In the genomic region with DNA sequence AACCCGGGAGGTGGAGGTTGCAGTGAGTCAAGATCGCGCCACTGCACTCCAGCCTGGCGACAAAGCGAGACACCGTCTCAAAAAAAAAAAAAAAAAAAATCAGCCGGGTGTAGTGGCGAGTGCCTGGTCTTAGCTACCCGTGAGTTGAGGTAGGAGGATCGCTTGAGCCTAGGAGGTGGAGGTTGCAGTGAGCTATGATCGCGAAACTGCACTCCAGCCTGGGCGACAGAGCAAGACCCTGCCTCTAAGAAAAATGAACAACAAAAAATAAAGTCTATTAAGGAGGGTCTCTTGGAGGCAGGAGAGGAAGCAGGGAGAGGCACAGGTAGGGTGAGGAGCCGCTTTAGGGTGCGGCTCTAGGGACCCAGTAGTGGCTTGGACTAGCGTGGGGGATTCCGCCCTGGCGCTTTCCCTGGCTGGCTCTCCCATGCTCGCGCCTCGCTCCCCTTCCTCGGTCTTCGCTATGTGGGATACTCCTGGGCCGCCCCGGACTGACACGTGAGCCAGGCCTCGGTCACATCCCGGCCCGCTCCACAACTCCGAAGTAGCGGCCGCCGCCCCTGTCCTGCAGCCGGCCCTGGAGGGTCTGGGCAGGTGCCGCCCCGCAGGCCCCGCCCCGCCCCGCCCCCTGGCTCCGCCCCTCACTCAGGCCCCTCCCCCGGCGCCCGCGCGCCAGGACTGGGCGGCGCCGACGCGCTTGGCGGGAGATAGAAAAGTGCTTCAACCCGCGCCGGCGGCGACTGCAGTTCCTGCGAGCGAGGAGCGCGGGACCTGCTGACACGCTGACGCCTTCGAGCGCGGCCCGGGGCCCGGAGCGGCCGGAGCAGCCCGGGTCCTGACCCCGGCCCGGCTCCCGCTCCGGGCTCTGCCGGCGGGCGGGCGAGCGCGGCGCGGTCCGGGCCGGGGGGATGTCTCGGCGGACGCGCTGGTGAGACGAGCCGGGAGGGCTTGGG, we compare ENCODE assay signal across 8 cellular contexts. TPM values are rescaled to one million over a fixed set of nuclear protein-coding genes. Genes with fewer than 3 reads are reported as not detected.
DNase-seq lines count a peak whose midpoint lies in the region; ATAC-seq, FAIRE-seq and TF ChIP-seq lines count a peak whose summit lies in the region.

Gene MYBL2 (plus strand): TSS at position 739 of the 953 bp plus-strand sequence. CDS start 170 bp downstream, at position 909.

- DNase-seq in DMS53 treated with DMSO at 0.1 percent for 48 hours (lab: John Stamatoyannopoulos, UW; ENCODE audit: unreplicated experiment) (peak; percentile 53), RPMI8226 (peak; percentile 87), frontal cortex (ENCODE audit: low spot score in 2 of 2) (peak; percentile 36 to 74), progenitor cell of endocrine pancreas (ENCODE audit: low spot score, unreplicated experiment) (peak; percentile 60), foreskin melanocyte (no peak)

- H3K4me3 Mint-ChIP-seq in activated T-helper 17 cell treated with anti-CD3 and anti-CD28 coated beads, Interleukin-2, amount 50 U/mL, for 72 hours: peak within 1 kb of the TSS; percentile 66
- H3K4me3 Mint-ChIP-seq in progenitor cell of endocrine pancreas (ENCODE audit: low read depth): peak within 1 kb of the TSS; percentile 67

- H3K4me3 ChIP-seq in HUES64 (ENCODE audit: low read length): peak within 1 kb of the TSS; percentile 86

- 14% methylated on average over 84 of the region's 90 CpGs for WGBS in HUES64

- no peaks in the 10 kb centered on the region for H3K9me3 Mint-ChIP-seq in activated T-helper 17 cell treated with anti-CD3 and anti-CD28 coated beads, Interleukin-2, amount 50 U/mL, for 72 hours
- H3K9me3 Mint-ChIP-seq in progenitor cell of endocrine pancreas (ENCODE audit: low read depth): no peaks in the 10 kb centered on the region

- H3K36me3 ChIP-seq in HUES64 (ENCODE audit: insufficient read depth, low read length): peaks cover 15% of the 10 kb centered on the region

- no peak within 1 kb of the TSS for H3K27ac Mint-ChIP-seq in activated T-helper 17 cell treated with anti-CD3 and anti-CD28 coated beads, Interleukin-2, amount 50 U/mL, for 72 hours
- no peak within 1 kb of the TSS for H3K27ac Mint-ChIP-seq in progenitor cell of endocrine pancreas

- peaks cover 7% of the 10 kb centered on the region; the same call in 1 of the 2 replicates for H3K27me3 ChIP-seq in HUES64 (ENCODE audit: insufficient read depth, low read length)

- peaks cover 14% of the 10 kb centered on the region for H3K36me3 Mint-ChIP-seq in activated T-helper 17 cell treated with anti-CD3 and anti-CD28 coated beads, Interleukin-2, amount 50 U/mL, for 72 hours (ENCODE audit: low read depth)
- H3K36me3 Mint-ChIP-seq in progenitor cell of endocrine pancreas (ENCODE audit: insufficient read depth): no peaks in the 10 kb centered on the region

- TF ChIP-seq CTCF in progenitor cell of endocrine pancreas (IDR thresholded peaks at IDR 0.05; ENCODE audit: unreplicated experiment): no peak

- no peak for FAIRE-seq in frontal cortex (lab: Jason Lieb, UNC)

- H3K9ac ChIP-seq in HUES64 (ENCODE audit: low read depth, low read length): peak within 1 kb of the TSS; percentile 91

- H3K9me3 ChIP-seq in HUES64 (ENCODE audit: insufficient read depth, low read depth, low read length): no peaks in the 10 kb centered on the region

- peak; percentile 50 for ATAC-seq in GM21447 (IDR thresholded peaks at IDR 0.05; ENCODE audit: unreplicated experiment)
- peak; percentile 94 for ATAC-seq in activated T-helper 17 cell treated with anti-CD3 and anti-CD28 coated beads, Interleukin-2, amount 50 U/mL, for 72 hours (replicated peaks)

- peaks cover 14% of the 10 kb centered on the region for H3K27me3 Mint-ChIP-seq in activated T-helper 17 cell treated with anti-CD3 and anti-CD28 coated beads, Interleukin-2, amount 50 U/mL, for 72 hours
- H3K27me3 Mint-ChIP-seq in progenitor cell of endocrine pancreas: peaks cover 16% of the 10 kb centered on the region

- no peaks in the 10 kb centered on the region for H3K4me1 ChIP-seq in HUES64 (ENCODE audit: insufficient read depth, low read length)

- H3K4me1 Mint-ChIP-seq in activated T-helper 17 cell treated with anti-CD3 and anti-CD28 coated beads, Interleukin-2, amount 50 U/mL, for 72 hours: no peaks in the 10 kb centered on the region
- H3K4me1 Mint-ChIP-seq in progenitor cell of endocrine pancreas (ENCODE audit: low read depth): peaks cover 1% of the 10 kb centered on the region

- peak within 1 kb of the TSS; percentile 69; the same call in 1 of the 2 replicates for H3K27ac ChIP-seq in HUES64 (ENCODE audit: low read depth, low read length)

RNA-seq across cellular contexts. Expression of gene MYBL2, which starts in this region (rescaled TPM):
- polyA plus RNA-seq in HUES64 (2013, experiment 1 of 2): 124 TPM
- 119 TPM for polyA plus RNA-seq in HUES64 (2013, experiment 2 of 2)
- total RNA-seq in activated T-helper 17 cell treated with anti-CD3 and anti-CD28 coated beads, Interleukin-2, amount 50 U/mL, for 72 hours: 10 to 100 TPM; 41.4 to 95.5 TPM
- 0.41 TPM for total RNA-seq in frontal cortex
- 43.3 and 44.4 TPM in 2 replicates for total RNA-seq in progenitor cell of endocrine pancreas

Comparison
In these comparisons a context has a peak if more than half of its experiments do, and no peak if none do; other contexts are left out.
1. RNA of gene MYBL2 (total RNA-seq): 41.4 to 95.5 TPM in activated T-helper 17 cell treated with anti-CD3 and anti-CD28 coated beads, Interleukin-2, amount 50 U/mL, for 72 hours and 43.3 to 44.4 TPM in progenitor cell of endocrine pancreas; 0.41 TPM in frontal cortex (single experiment); every median in the first group is over 10 times any median in the second.
2. Peak in DNase-seq in frontal cortex; RNA of the gene not detected or under 1 TPM.